Comparison of ENCODE assay signal across 9 cellular contexts in genomic region chr1:24481098-24481497, GRCh38. TPM values are rescaled to one million over a fixed set of nuclear protein-coding genes. Genes with fewer than 3 reads are reported as not detected.
DNase-seq lines count a peak whose midpoint lies in the region; TF ChIP-seq lines count a peak whose summit lies in the region.
"Had no signal": no experiment of that assay in that cellular context is flagged by ENCODE, and none has a peak within 500 bp of the region (broad histone marks: within the 10 kb centered on the region; RNA-seq: fewer than 3 reads in every experiment).

No MANE protein-coding gene starts in this region.

- BruUV-seq in Calu3 (replicated peaks; lab: Mats Ljungman, UMichigan) = no TSS peak

- H3K27me3 Mint-ChIP-seq in CD4-positive, alpha-beta memory T cell = no peaks in the 10 kb centered on the region
- H3K27me3 Mint-ChIP-seq in activated CD4-positive, alpha-beta memory T cell treated with anti-CD3 and anti-CD28 coated beads for 36 hours = no peaks in the 10 kb centered on the region
- H3K27me3 Mint-ChIP-seq in Calu3 (ENCODE audit: unreplicated experiment) = no peaks in the 10 kb centered on the region

- no peaks in the 10 kb centered on the region for H3K27me3 ChIP-seq in CD4-positive, alpha-beta memory T cell (ENCODE audit: insufficient read depth, low read length)
- H3K27me3 ChIP-seq in HL-60 (ENCODE audit: insufficient read depth, poor library complexity, severe bottlenecking) = no peaks in the 10 kb centered on the region
- H3K27me3 ChIP-seq in WERI-Rb-1 (ENCODE audit: insufficient read depth, low read depth, severe bottlenecking) = no peaks in the 10 kb centered on the region
- H3K27me3 ChIP-seq: heart left ventricle had no signal

- DNase-seq in CD4-positive, alpha-beta memory T cell = peak; percentile 59 to 77 (median 67)
- DNase-seq in HL-60 (ENCODE audit: low read depth in 1 of 2, low spot score in 1 of 2) (peak; percentile 66 to 76), medulla oblongata (ENCODE audit: extremely low spot score) (peak; percentile 56), WERI-Rb-1 (no peak), epidermal melanocyte (ENCODE audit: insufficient read length, low spot score) (no peak), Calu3 (no peak)
- peak; percentile 83 for DNase-seq in activated CD4-positive, alpha-beta memory T cell treated with anti-CD3 and anti-CD28 coated beads for 36 hours
- no peak for DNase-seq in activated CD4-positive, CD25-positive, alpha-beta regulatory T cell treated with anti-CD3 and anti-CD28 coated beads, Interleukin-2, amount 50 U/mL, for 72 hours

- H3K27ac ChIP-seq in CD4-positive, alpha-beta memory T cell (ENCODE audit: low read depth, low read length) = peak overlapping the region; percentile 61
- H3K27ac ChIP-seq in HL-60 (replicated peaks) = peak overlapping the region; percentile 71
- no peak overlapping the region for H3K27ac ChIP-seq in WERI-Rb-1

- H3K4me1 Mint-ChIP-seq in CD4-positive, alpha-beta memory T cell = peaks cover 42 to 72% (median 57%) of the 10 kb centered on the region in 4 donors
- H3K4me1 Mint-ChIP-seq in activated CD4-positive, alpha-beta memory T cell treated with anti-CD3 and anti-CD28 coated beads for 36 hours (ENCODE audit: low read depth) = peaks cover 60% of the 10 kb centered on the region
- peaks cover 9% of the 10 kb centered on the region for H3K4me1 Mint-ChIP-seq in Calu3 (ENCODE audit: low read depth, unreplicated experiment)

- no peaks in the 10 kb centered on the region for H3K36me3 Mint-ChIP-seq in CD4-positive, alpha-beta memory T cell
- H3K36me3 Mint-ChIP-seq in activated CD4-positive, alpha-beta memory T cell treated with anti-CD3 and anti-CD28 coated beads for 36 hours = peaks cover 7% of the 10 kb centered on the region
- H3K36me3 Mint-ChIP-seq in Calu3 (ENCODE audit: insufficient read depth, unreplicated experiment) = no peaks in the 10 kb centered on the region

- peaks cover 62% of the 10 kb centered on the region for H3K4me1 ChIP-seq in CD4-positive, alpha-beta memory T cell (ENCODE audit: insufficient read depth, low read length)

- POLR2A ChIA-PET in CD4-positive, alpha-beta memory T cell (lab: Charles Lee; ENCODE audit: partially characterized antibody) = interaction anchor here (0.7 to 14.3 kb wide), 19 partner anchors 9 to 162 kb away, joined by 3 to 459 read pairs (median 7); partner anchors contain the start of genes NIPAL3, RCAN3, SRRM1 and STPG1
- POLR2A ChIA-PET in activated CD4-positive, alpha-beta memory T cell treated with anti-CD3 and anti-CD28 coated beads for 36 hours (lab: Charles Lee) = interaction anchor here (0.7 to 2.7 kb wide), 7 partner anchors 9 to 188 kb away, joined by 3 to 19 read pairs (median 5); partner anchors contain the start of genes NIPAL3 and RCAN3

- H3K36me3 ChIP-seq in CD4-positive, alpha-beta memory T cell (ENCODE audit: insufficient read depth, low read length) = no peaks in the 10 kb centered on the region
- H3K36me3 ChIP-seq in WERI-Rb-1 = no peaks in the 10 kb centered on the region
- H3K36me3 ChIP-seq: heart left ventricle had no signal

- CTCF ChIA-PET in CD4-positive, alpha-beta memory T cell (lab: Charles Lee; ENCODE audit: partially characterized antibody) = interaction anchor here (1.1 to 9.6 kb wide), 11 partner anchors 10 to 105 kb away, joined by 3 to 59 read pairs (median 5); partner anchors contain the start of genes NIPAL3 and RCAN3
- CTCF ChIA-PET in activated CD4-positive, alpha-beta memory T cell treated with anti-CD3 and anti-CD28 coated beads for 36 hours (lab: Charles Lee) = interaction anchor here (0.6 to 2.2 kb wide), 10 partner anchors 10 to 473 kb away, joined by 3 to 15 read pairs (median 4); partner anchors contain the start of genes NIPAL3 and RCAN3
- CTCF ChIA-PET in Calu3 (lab: Charles Lee) = interaction anchor here (1.3 kb wide), 1 partner anchor 66 kb away, joined by 8 read pairs; the partner anchor contains the start of gene NIPAL3

- H3K4me3 Mint-ChIP-seq in CD4-positive, alpha-beta memory T cell = peak overlapping the region; percentile 66 to 96 (median 86)
- peak overlapping the region; percentile 58 for H3K4me3 Mint-ChIP-seq in activated CD4-positive, alpha-beta memory T cell treated with anti-CD3 and anti-CD28 coated beads for 36 hours
- H3K4me3 Mint-ChIP-seq in Calu3 (ENCODE audit: low read depth, unreplicated experiment) = no peak overlapping the region

- intact Hi-C loops in CD4-positive, alpha-beta memory T cell (cut with micrococcal nuclease) = loop anchor here (5.0 kb wide), 2 partner anchors 106 to 156 kb away; no protein-coding TSS in a partner anchor
- intact Hi-C loops in activated CD4-positive, alpha-beta memory T cell treated with anti-CD3 and anti-CD28 coated beads for 36 hours (cut with micrococcal nuclease) = loop anchor here (1.0 to 10.0 kb wide), 7 partner anchors 21 to 444 kb away; partner anchors contain the start of genes NIPAL3, RCAN3 and SRRM1
- intact Hi-C loops in Calu3 (cut with micrococcal nuclease; ENCODE audit: unreplicated experiment) = no loop called here

- H3K27ac Mint-ChIP-seq in CD4-positive, alpha-beta memory T cell = peak overlapping the region; percentile 96 to 99 (median 99)
- H3K27ac Mint-ChIP-seq in activated CD4-positive, alpha-beta memory T cell treated with anti-CD3 and anti-CD28 coated beads for 36 hours = peak overlapping the region; percentile 97
- no peak overlapping the region for H3K27ac Mint-ChIP-seq in Calu3 (ENCODE audit: unreplicated experiment)

- no peaks in the 10 kb centered on the region for H3K9me3 Mint-ChIP-seq in CD4-positive, alpha-beta memory T cell
- H3K9me3 Mint-ChIP-seq in activated CD4-positive, alpha-beta memory T cell treated with anti-CD3 and anti-CD28 coated beads for 36 hours = no peaks in the 10 kb centered on the region
- no peaks in the 10 kb centered on the region for H3K9me3 Mint-ChIP-seq in Calu3 (ENCODE audit: low read depth, unreplicated experiment)

- TF ChIP-seq CTCF in HL-60 (IDR thresholded peaks at IDR 0.05; ENCODE audit: insufficient read depth, low read length) = no peak
- TF ChIP-seq CTCF in WERI-Rb-1 (IDR thresholded peaks at IDR 0.05; ENCODE audit: low read depth, low read length) = no peak
- no peak for TF ChIP-seq CTCF in Calu3 (IDR thresholded peaks at IDR 0.05; ENCODE audit: unreplicated experiment)

- H3K9me3 ChIP-seq in CD4-positive, alpha-beta memory T cell (ENCODE audit: control insufficient read depth in 1 of 2, low read length in 2 of 2) = no peaks in the 10 kb centered on the region
- no peaks in the 10 kb centered on the region for H3K9me3 ChIP-seq in WERI-Rb-1 (ENCODE audit: severe bottlenecking)
- H3K9me3 ChIP-seq: heart left ventricle had no signal

- H3K4me3 ChIP-seq in CD4-positive, alpha-beta memory T cell (ENCODE audit: low read length in 2 of 2) = peak overlapping the region in 1 of 2 donors; percentile 50
- H3K4me3 ChIP-seq in HL-60 (replicated peaks; ENCODE audit: insufficient read depth, low read length) (no peak overlapping the region), WERI-Rb-1 (ENCODE audit: low read depth, low read length) (no peak overlapping the region)
- H3K4me3 ChIP-seq: heart left ventricle had no signal

RNA-seq across cellular contexts. Expression of gene RCAN3, which starts 21.5 kb away (rescaled TPM):
- 100 to 1,000 TPM; 171 to 178 TPM for total RNA-seq in CD4-positive, alpha-beta memory T cell
- 100 to 1,000 TPM; 112 to 123 TPM for polyA plus RNA-seq in CD4-positive, alpha-beta memory T cell
- total RNA-seq in activated CD4-positive, alpha-beta memory T cell treated with anti-CD3 and anti-CD28 coated beads for 36 hours = 10 to 100 TPM; 71.3 to 78.8 TPM
- total RNA-seq in Calu3 (2022) = 12.9 and 15.3 TPM in 2 replicates

Comparison
In these comparisons a context has a peak if more than half of its experiments do, and no peak if none do; other contexts are left out.
1. DNase-seq: peak in CD4-positive, alpha-beta memory T cell (5 of 5), HL-60 (2 of 2), activated CD4-positive, alpha-beta memory T cell treated with anti-CD3 and anti-CD28 coated beads for 36 hours (single experiment) and medulla oblongata (single experiment); none in WERI-Rb-1 (single experiment), epidermal melanocyte (single experiment), activated CD4-positive, CD25-positive, alpha-beta regulatory T cell treated with anti-CD3 and anti-CD28 coated beads, Interleukin-2, amount 50 U/mL, for 72 hours (single experiment) and Calu3 (single experiment).